ENCODE assay signal across 1 cellular context in genomic region chrX:123846598-123847038, GRCh38.
TF ChIP-seq lines count a peak whose summit lies in the region.

No MANE protein-coding gene starts in this region.

TF ChIP-seq in HEK293, 187 proteins besides CTCF, POLR2A, EP300 and RAD21 (continued from another document and continues in another):
- TF ChIP-seq ZSCAN4 (tag by site-specific recombination; IDR thresholded peaks at IDR 0.05) = no peak
- no peak for TF ChIP-seq ZBTB26 (tag by site-specific recombination; optimal IDR thresholded peaks at IDR 0.05)
- TF ChIP-seq YY2 (tag by site-specific recombination; IDR thresholded peaks at IDR 0.05) = no peak
- no peak for TF ChIP-seq ZNF555 (tag by site-specific recombination; conservative IDR thresholded peaks at IDR 0.05)
- peak; percentile 84 for TF ChIP-seq SP7 (tag by site-specific recombination; IDR thresholded peaks at IDR 0.05)
- TF ChIP-seq ZXDB (tag by site-specific recombination; IDR thresholded peaks at IDR 0.05) = no peak
- no peak for TF ChIP-seq ZNF664 (tag by site-specific recombination; IDR thresholded peaks at IDR 0.05)
- no peak for TF ChIP-seq ZNF112 (tag by site-specific recombination; IDR thresholded peaks at IDR 0.05)
- no peak for TF ChIP-seq ZNF513 (tag by site-specific recombination; IDR thresholded peaks at IDR 0.05)
- no peak for TF ChIP-seq ZBTB49 (tag by site-specific recombination; IDR thresholded peaks at IDR 0.05; ENCODE audit: low read depth)
- no peak for TF ChIP-seq ZNF133 (tag by site-specific recombination; IDR thresholded peaks at IDR 0.05)
- no peak for TF ChIP-seq TCF7L2 (IDR thresholded peaks at IDR 0.05; ENCODE audit: borderline replicate concordance, low read depth, low read length)
- TF ChIP-seq ZNF26 (tag by site-specific recombination; IDR thresholded peaks at IDR 0.05) = no peak
- no peak for TF ChIP-seq ZNF660 (tag by site-specific recombination; IDR thresholded peaks at IDR 0.05)
- TF ChIP-seq AEBP2 (tag by site-specific recombination; IDR thresholded peaks at IDR 0.05; ENCODE audit: borderline replicate concordance) = no peak
- no peak for TF ChIP-seq ZNF2 (tag by site-specific recombination; IDR thresholded peaks at IDR 0.05)
- TF ChIP-seq ZNF518A (tag by site-specific recombination; conservative IDR thresholded peaks at IDR 0.05; ENCODE audit: low read depth) = no peak
- TF ChIP-seq ZBTB48 (tag by site-specific recombination; IDR thresholded peaks at IDR 0.05) = peak; percentile 59; the same call in 1 of the 2 replicates
- TF ChIP-seq TRIM28 (IDR thresholded peaks at IDR 0.05; ENCODE audit: borderline replicate concordance, low read length) = peak; percentile 53; the same call in 1 of the 2 replicates
- TF ChIP-seq ZNF248 (tag by site-specific recombination; IDR thresholded peaks at IDR 0.05) = no peak
- peak; percentile 84 for TF ChIP-seq GLIS1 (tag by site-specific recombination; IDR thresholded peaks at IDR 0.05)
- TF ChIP-seq ZNF548 (tag by site-specific recombination; IDR thresholded peaks at IDR 0.05) = no peak
- no peak for TF ChIP-seq ZSCAN30 (tag by site-specific recombination; IDR thresholded peaks at IDR 0.05)
- TF ChIP-seq ZNF350 (tag by site-specific recombination; IDR thresholded peaks at IDR 0.05) = no peak
- 0 out of 2 replicates have a peak, but pooled peaks have one; percentile 40 for TF ChIP-seq SP3 (tag by site-specific recombination; IDR thresholded peaks at IDR 0.05)
- TF ChIP-seq ZNF223 (tag by site-specific recombination; IDR thresholded peaks at IDR 0.05) = no peak
- no peak for TF ChIP-seq ZNF488 (tag by site-specific recombination; IDR thresholded peaks at IDR 0.05)
- TF ChIP-seq ZNF785 (tag by site-specific recombination; IDR thresholded peaks at IDR 0.05) = no peak
- peak; percentile 75 for TF ChIP-seq GLIS2 (tag by site-specific recombination; IDR thresholded peaks at IDR 0.05)
- TF ChIP-seq REST (tag by site-specific recombination; IDR thresholded peaks at IDR 0.05) = no peak
- TF ChIP-seq ZNF140 (tag by site-specific recombination; IDR thresholded peaks at IDR 0.05) = no peak
